8 cellular contexts compared by ENCODE assay signal in genomic region chr10:120824864-120825263, GRCh38. TPM values are rescaled to one million over a fixed set of nuclear protein-coding genes. Genes with fewer than 3 reads are reported as not detected.
DNase-seq lines count a peak whose midpoint lies in the region; ATAC-seq and TF ChIP-seq lines count a peak whose summit lies in the region.

No MANE protein-coding gene starts in this region.

- H3K27me3 Mint-ChIP-seq in type B pancreatic cell: no peaks in the 10 kb centered on the region

- H3K9me3 Mint-ChIP-seq in type B pancreatic cell: no peaks in the 10 kb centered on the region

- no peaks in the 10 kb centered on the region for H3K36me3 Mint-ChIP-seq in type B pancreatic cell

- WGBS in GM23248 (ENCODE audit: low coverage in 1 of 2, low lambda C conversion rate in 2 of 2, missing lambda C conversion rate in 2 of 2), 2 experiments: 43 to 44% methylated on average over 10 of the region's 10 CpGs

- intact Hi-C loops in Panc1 (cut with micrococcal nuclease; ENCODE audit: unreplicated experiment): no loop called here

- H3K4me2 ChIP-seq in GM23248 (ENCODE audit: unreplicated experiment): no peak overlapping the region

- no peaks in the 10 kb centered on the region for H3K9me3 ChIP-seq in GM23248 (ENCODE audit: low read depth)
- no peaks in the 10 kb centered on the region for H3K9me3 ChIP-seq in Panc1 (ENCODE audit: control insufficient read depth, insufficient read depth, low read depth, low read length)

- no peaks in the 10 kb centered on the region for H3K79me2 ChIP-seq in GM23248 (ENCODE audit: insufficient read depth)

- no TSS peak for BruUV-seq in Panc1 (replicated peaks; lab: Mats Ljungman, UMichigan)

- TF ChIP-seq CTCF in Panc1 (IDR thresholded peaks at IDR 0.05) (peak; percentile 77), fibroblast of the aortic adventitia (IDR thresholded peaks at IDR 0.05; ENCODE audit: insufficient read depth, low read length) (peak; percentile 29), type B pancreatic cell (conservative IDR thresholded peaks at IDR 0.05) (peak; percentile 74)

- no peaks in the 10 kb centered on the region for H3F3A ChIP-seq in GM23248 (ENCODE audit: insufficient read depth)

- H3K36me3 ChIP-seq in GM23248 (ENCODE audit: low read depth) (no peaks in the 10 kb centered on the region), Panc1 (ENCODE audit: control insufficient read depth, insufficient read depth, low read length) (no peaks in the 10 kb centered on the region)

- ATAC-seq in Panc1: no peak
- ATAC-seq in HG03175 (IDR thresholded peaks at IDR 0.05; ENCODE audit: unreplicated experiment): no peak
- ATAC-seq in HG03039 (IDR thresholded peaks at IDR 0.05; ENCODE audit: unreplicated experiment): no peak

- H3K27me3 ChIP-seq in GM23248 (replicated peaks; ENCODE audit: insufficient read depth) (no peaks in the 10 kb centered on the region), Panc1 (ENCODE audit: control insufficient read depth, insufficient read depth, low read length) (peaks cover 2% of the 10 kb centered on the region; the same call in 1 of the 2 replicates)

- no peak overlapping the region for H3K9ac ChIP-seq in GM23248

- H3K27ac ChIP-seq in GM23248: no peak overlapping the region
- no peak overlapping the region for H3K27ac ChIP-seq in Panc1 (ENCODE audit: low read length)

- in situ Hi-C loops in GM23248 (cut with MboI): no loop called here
- in situ Hi-C loops in Panc1 (cut with HindIII; ENCODE audit: low pct_unique_long_range_greater_than_20kb, low sequenced_read_pairs): no loop called here

- no peaks in the 10 kb centered on the region for H3K9me2 ChIP-seq in GM23248 (ENCODE audit: insufficient read depth)

- H3K4me3 Mint-ChIP-seq in type B pancreatic cell: no peak overlapping the region

- H3K4me1 Mint-ChIP-seq in type B pancreatic cell (ENCODE audit: unreplicated experiment): peaks cover 13% of the 10 kb centered on the region

- H3K27ac Mint-ChIP-seq in type B pancreatic cell: no peak overlapping the region

- POLR2A ChIA-PET in Panc1 (lab: Charles Lee): no interaction called here

- CTCF ChIA-PET in Panc1 (lab: Charles Lee): interaction anchor here (0.6 kb wide), 1 partner anchor 662 kb away, joined by 6 read pairs; no protein-coding TSS in a partner anchor

- no peaks in the 10 kb centered on the region for H4K20me1 ChIP-seq in GM23248 (ENCODE audit: insufficient read depth)

- DNase-seq in Ammon's horn (ENCODE audit: low spot score): peak; percentile 45
- peak; percentile 32 for DNase-seq in GM23248
- DNase-seq in Panc1 (ENCODE audit: low read depth, low spot score): peak; percentile 8
- DNase-seq in fibroblast of the aortic adventitia (ENCODE audit: low read depth): no peak
- no peak for DNase-seq in type B pancreatic cell (ENCODE audit: extremely low spot score, unreplicated experiment)
- DNase-seq in AG08396 (ENCODE audit: low spot score): no peak

- H3K4me3 ChIP-seq in GM23248 (no peak overlapping the region), Panc1 (ENCODE audit: low read depth in 2 of 2, low read length in 2 of 2) (no peak overlapping the region), fibroblast of the aortic adventitia (ENCODE audit: low read depth, low read length) (no peak overlapping the region)

- no peak overlapping the region for H2AFZ ChIP-seq in GM23248

- H3K4me1 ChIP-seq in GM23248 (ENCODE audit: insufficient read depth): no peaks in the 10 kb centered on the region
- H3K4me1 ChIP-seq in Panc1 (ENCODE audit: control insufficient read depth, insufficient read depth, low read length): no peaks in the 10 kb centered on the region

RNA-seq across cellular contexts. Expression of gene WDR11, which starts 26.3 kb away (rescaled TPM):
- total RNA-seq in GM23248 (2014; rRNA removed; shearing (Covaris generic)): 61.8 and 68.7 TPM in 2 replicates
- 26.7 and 27.0 TPM in 2 replicates for polyA plus RNA-seq in GM23248 (2016; fragmentation: Nextera tagmentation; extraction: Ambion mirVana)
- 59.3 TPM for total RNA-seq in Panc1 (2021; ENCODE audit: unreplicated experiment)
- 52.1 TPM for polyA plus RNA-seq in Panc1 (2012; ENCODE audit: insufficient read length)
- 72.6 and 86.1 TPM in 2 replicates for total RNA-seq in fibroblast of the aortic adventitia (ENCODE audit: low replicate concordance)
- 63.2 and 65.5 TPM in 2 replicates for total RNA-seq in type B pancreatic cell (ENCODE audit: low replicate concordance)

Comparison
In these comparisons a context has a peak if more than half of its experiments do, and no peak if none do; other contexts are left out.
1. DNase-seq: peak in Ammon's horn (single experiment), GM23248 (single experiment) and Panc1 (single experiment); none in fibroblast of the aortic adventitia (single experiment), type B pancreatic cell (single experiment) and AG08396 (single experiment).
2. Peak in every context shown above with its lines, with median percentiles within 50 percentile points of each other: CTCF ChIP-seq.